34 cellular contexts compared by ENCODE assay signal in genomic region chr9:99736291-99736690, GRCh38.
"Had no signal": no experiment of that assay in that cellular context is flagged by ENCODE, and none has a peak within 500 bp of the region (broad histone marks: within the 10 kb centered on the region; RNA-seq: fewer than 3 reads in every experiment).

No MANE protein-coding gene starts in this region.

- H3K36me3 Mint-ChIP-seq: activated naive CD4-positive, alpha-beta T cell treated with anti-CD3 and anti-CD28 coated beads, Interleukin-2, amount 50 U/mL, for 24 hours; activated naive CD8-positive, alpha-beta T cell treated with anti-CD3 and anti-CD28 coated beads, Interleukin-2, amount 10 ng/mL, durations not matched to agents 7 days and 5 days had no signal

- H3K4me3 Mint-ChIP-seq: activated CD4-positive, alpha-beta T cell treated with anti-CD3 and anti-CD28 coated beads, Interleukin-2, amount 10 ng/mL, durations not matched to agents 24 days and 14 days; activated CD8-positive, alpha-beta T cell treated with anti-CD3 and anti-CD28 coated beads for 36 hours; activated naive CD4-positive, alpha-beta T cell treated with anti-CD3 and anti-CD28 coated beads, Interleukin-2, amount 50 U/mL, for 24 hours; activated naive CD8-positive, alpha-beta T cell treated with anti-CD3 and anti-CD28 coated beads, Interleukin-2, amount 10 ng/mL, durations not matched to agents 7 days and 5 days; activated T-cell treated with anti-CD3 and anti-CD28 coated beads, Interleukin-2, amount 50 U/mL, for 72 hours; activated T-helper 17 cell treated with anti-CD3 and anti-CD28 coated beads, Interleukin-2, amount 50 U/mL, for 72 hours; T-helper 1 cell treated with Interleukin-12 subunit alpha and Interleukin-12 subunit beta and Interleukin-4 antibody, amounts not matched to agents 30 μg/mL and 1 μg/mL, for 36 hours; T-helper 2 cell treated with Interferon-gamma antibody and Interleukin-4, amounts not matched to agents 5 μg/mL and 100 μg/mL, for 36 hours had no signal

- H3K4me3 ChIP-seq: adrenal gland, body of pancreas, breast epithelium, MG63, Peyer's patch, SJSA1 had no signal

- H3K9me2 ChIP-seq: SK-N-SH had no signal

- H3K4me2 ChIP-seq: SK-N-SH had no signal

- H3K9ac ChIP-seq: SK-N-SH had no signal

- H3K4me1 Mint-ChIP-seq: activated naive CD4-positive, alpha-beta T cell treated with anti-CD3 and anti-CD28 coated beads, Interleukin-2, amount 50 U/mL, for 24 hours; activated T-helper 17 cell treated with anti-CD3 and anti-CD28 coated beads, Interleukin-2, amount 50 U/mL, for 72 hours had no signal

- ATAC-seq: activated CD8-positive, alpha-beta T cell treated with anti-CD3 and anti-CD28 coated beads for 36 hours; activated T-cell treated with anti-CD3 and anti-CD28 coated beads, Interleukin-2, amount 50 U/mL, for 72 hours; activated T-helper 17 cell treated with anti-CD3 and anti-CD28 coated beads, Interleukin-2, amount 50 U/mL, for 72 hours; body of pancreas; PC-3 had no signal

- FAIRE-seq: astrocyte, TTC549 had no signal

- H3K27me3 ChIP-seq: adrenal gland, body of pancreas, breast epithelium, MG63, Peyer's patch had no signal

- H3K27ac ChIP-seq: adrenal gland, body of pancreas, breast epithelium, Peyer's patch, SJSA1 had no signal

- DNase-seq: activated CD4-positive, alpha-beta T cell treated with anti-CD3 and anti-CD28 coated beads, Interleukin-2, amount 10 ng/mL, durations not matched to agents 24 days and 14 days; activated CD4-positive, alpha-beta T cell treated with anti-CD3 and anti-CD28 coated beads, Interleukin-2, amount 50 U/mL, for 4 hours; activated CD8-positive, alpha-beta T cell treated with anti-CD3 and anti-CD28 coated beads for 36 hours; activated gamma-delta T cell; activated naive CD4-positive, alpha-beta T cell treated with Interleukin-2 at 50 U/mL for 16 hours; activated naive CD8-positive, alpha-beta T cell treated with anti-CD3 and anti-CD28 coated beads, Interleukin-2, amount 10 ng/mL, durations not matched to agents 7 days and 5 days; activated T-cell treated with anti-CD3 and anti-CD28 coated beads, Interleukin-2, amount 50 U/mL, for 1 hour; activated T-cell treated with anti-CD3 and anti-CD28 coated beads, Interleukin-2, amount 50 U/mL, for 72 hours; adrenal gland; body of pancreas; Kasumi-1; MG63; NCI-H1048; NCI-H1105 treated with DMSO at 0.1 percent for 48 hours; NCI-H1436; NCI-H1694; NCI-H1930; NCI-H510A; NCI-H526; NCI-H748 treated with DMSO at 0.1 percent for 48 hours; NK-92 treated with Interleukin-12 subunit alpha and Interleukin-12 subunit beta, amount 100 ng/mL, for 24 hours; PC-3; Peyer's patch; RPMI8226; SHP77 treated with DMSO at 0.1 percent for 48 hours; SK-N-SH had no signal

- H3K27ac Mint-ChIP-seq: activated CD4-positive, alpha-beta T cell treated with anti-CD3 and anti-CD28 coated beads, Interleukin-2, amount 10 ng/mL, durations not matched to agents 24 days and 14 days; activated CD8-positive, alpha-beta T cell treated with anti-CD3 and anti-CD28 coated beads for 36 hours; activated naive CD4-positive, alpha-beta T cell treated with anti-CD3 and anti-CD28 coated beads, Interleukin-2, amount 50 U/mL, for 24 hours; activated naive CD8-positive, alpha-beta T cell treated with anti-CD3 and anti-CD28 coated beads, Interleukin-2, amount 10 ng/mL, durations not matched to agents 7 days and 5 days; activated T-cell treated with anti-CD3 and anti-CD28 coated beads, Interleukin-2, amount 50 U/mL, for 72 hours; activated T-helper 17 cell treated with anti-CD3 and anti-CD28 coated beads, Interleukin-2, amount 50 U/mL, for 72 hours; T-helper 1 cell treated with Interleukin-12 subunit alpha and Interleukin-12 subunit beta and Interleukin-4 antibody, amounts not matched to agents 30 μg/mL and 1 μg/mL, for 36 hours; T-helper 2 cell treated with Interferon-gamma antibody and Interleukin-4, amounts not matched to agents 5 μg/mL and 100 μg/mL, for 36 hours had no signal

- H3K4me1 ChIP-seq: adrenal gland, body of pancreas, breast epithelium, Peyer's patch, SJSA1 had no signal

- H3K36me3 ChIP-seq: adrenal gland, breast epithelium, MG63, Peyer's patch, SJSA1 had no signal

- H3K9me3 ChIP-seq: adrenal gland, body of pancreas, breast epithelium, MG63, Peyer's patch, SJSA1, SK-N-SH had no signal

- H3K9me3 Mint-ChIP-seq: activated CD8-positive, alpha-beta T cell treated with anti-CD3 and anti-CD28 coated beads for 36 hours; activated naive CD4-positive, alpha-beta T cell treated with anti-CD3 and anti-CD28 coated beads, Interleukin-2, amount 50 U/mL, for 24 hours; activated naive CD8-positive, alpha-beta T cell treated with anti-CD3 and anti-CD28 coated beads, Interleukin-2, amount 10 ng/mL, durations not matched to agents 7 days and 5 days; activated T-cell treated with anti-CD3 and anti-CD28 coated beads, Interleukin-2, amount 50 U/mL, for 72 hours; activated T-helper 17 cell treated with anti-CD3 and anti-CD28 coated beads, Interleukin-2, amount 50 U/mL, for 72 hours; T-helper 1 cell treated with Interleukin-12 subunit alpha and Interleukin-12 subunit beta and Interleukin-4 antibody, amounts not matched to agents 30 μg/mL and 1 μg/mL, for 36 hours; T-helper 2 cell treated with Interferon-gamma antibody and Interleukin-4, amounts not matched to agents 5 μg/mL and 100 μg/mL, for 36 hours had no signal
